Comparison of ENCODE assay signal across 10 cellular contexts in the genomic region with DNA sequence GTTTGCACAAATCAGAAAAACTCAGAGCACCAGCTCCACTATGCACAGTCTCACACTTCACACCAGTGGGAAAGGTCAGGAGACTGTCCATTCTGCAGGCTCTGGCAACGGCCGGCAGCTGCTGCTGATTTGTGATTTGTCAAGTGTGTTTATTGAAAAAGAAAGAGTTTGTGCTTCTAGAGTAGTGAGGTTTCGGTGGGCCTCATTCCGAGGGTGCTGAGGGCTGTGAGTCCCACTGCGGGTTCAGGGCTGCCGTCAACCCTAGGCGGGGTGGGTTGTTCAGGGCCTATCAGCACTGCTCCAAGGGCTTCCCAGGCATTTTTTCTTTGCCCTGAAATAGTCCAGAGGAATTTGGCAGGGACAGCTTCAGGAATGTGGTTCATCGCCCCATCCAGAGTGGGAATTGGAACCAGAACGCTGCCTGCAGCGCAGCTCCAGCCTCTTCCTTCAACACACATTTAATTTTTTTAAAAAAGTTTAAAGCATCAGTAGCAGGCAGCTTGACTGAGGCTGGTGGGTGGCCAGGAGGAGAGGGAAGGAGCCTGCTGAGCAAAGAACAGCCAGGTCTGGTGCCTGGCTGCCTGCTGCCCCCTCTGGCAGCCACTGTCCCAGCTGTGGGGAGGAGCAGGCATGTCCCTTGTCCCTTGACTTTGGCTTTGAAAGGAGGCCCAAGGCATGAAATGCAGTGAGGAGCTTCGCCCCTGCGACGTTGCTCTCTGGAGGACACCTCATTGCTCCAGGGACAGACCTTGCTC. TPM values are rescaled to one million over a fixed set of nuclear protein-coding genes. Genes with fewer than 3 reads are reported as not detected.
DNase-seq lines count a peak whose midpoint lies in the region; ATAC-seq and TF ChIP-seq lines count a peak whose summit lies in the region.
"Had no signal": no experiment of that assay in that cellular context is flagged by ENCODE, and none has a peak within 500 bp of the region (broad histone marks: within the 10 kb centered on the region; RNA-seq: fewer than 3 reads in every experiment).

No MANE protein-coding gene starts in this region.

- intact Hi-C loops in mucosa of descending colon (cut with DNase I, micrococcal nuclease): no loop called here

- no peak for DNase-seq in AG09319 (ENCODE audit: extremely low read depth, low read depth)
- peak; percentile 49 for DNase-seq in HuH-7.5 (ENCODE audit: low spot score)
- DNase-seq in epithelial cell of esophagus (ENCODE audit: low read depth): no peak
- no peak for DNase-seq in mucosa of descending colon
- DNase-seq in GOT3 (lab: John Stamatoyannopoulos, UW): no peak
- no peak for DNase-seq in NCI-H524 treated with DMSO at 0.1 percent for 48 hours (lab: John Stamatoyannopoulos, UW)
- no peak for DNase-seq in central memory CD4-positive, alpha-beta T cell
- DNase-seq in stimulated activated CD4-positive, alpha-beta T cell treated with anti-CD3 and anti-CD28 coated beads, Interleukin-15, amount 100 ng/mL, for 24 hours: no peak
- DNase-seq: NK-92 treated with Interleukin-12 subunit alpha and Interleukin-12 subunit beta, amount 100 ng/mL, for 24 hours; retina had no signal

- TF ChIP-seq CTCF in AG09319 (IDR thresholded peaks at IDR 0.05; ENCODE audit: low read depth, low read length): peak; percentile 18
- TF ChIP-seq CTCF in epithelial cell of esophagus (IDR thresholded peaks at IDR 0.05; ENCODE audit: insufficient read depth, low read depth, low read length, missing control alignments): peak; percentile 18
- no peak for TF ChIP-seq CTCF in mucosa of descending colon (IDR thresholded peaks at IDR 0.05)

- ATAC-seq in mucosa of descending colon: peak; percentile 47

- H3K9me3 ChIP-seq in mucosa of descending colon: no peaks in the 10 kb centered on the region

- H3K36me3 ChIP-seq in mucosa of descending colon (ENCODE audit: low read depth): no peaks in the 10 kb centered on the region

- H3K4me3 ChIP-seq in epithelial cell of esophagus (ENCODE audit: low read length) (no peak overlapping the region), mucosa of descending colon (no peak overlapping the region)

- no peaks in the 10 kb centered on the region for H3K4me1 ChIP-seq in mucosa of descending colon (ENCODE audit: low read depth)

RNA-seq across cellular contexts. Expression of a gene that starts 19.7 kb away (rescaled TPM):
- 10 to 100 TPM in 1 of 3 donors, 1 to 10 TPM in 2; 1.2 to 18.4 (median 4.9) TPM for total RNA-seq in mucosa of descending colon
